1 cellular context compared by ENCODE assay signal in genomic region chr17:17810374-17811248, GRCh38.
TF ChIP-seq lines count a peak whose summit lies in the region.

No MANE protein-coding gene starts in this region.

TF ChIP-seq in GM12878, 131 proteins besides CTCF, POLR2A, EP300 and RAD21 (continued from another document):
- TF ChIP-seq ZNF592 (IDR thresholded peaks at IDR 0.05) (no peak), SPI1 (IDR thresholded peaks at IDR 0.05; ENCODE audit: borderline replicate concordance, insufficient read depth, low read depth, low read length) (no peak), BCL3 (IDR thresholded peaks at IDR 0.05; ENCODE audit: borderline replicate concordance, insufficient read depth, low read depth, low read length, poor library complexity, severe bottlenecking) (no peak)
